ENCODE assay signal across 1 cellular context in the genomic region with DNA sequence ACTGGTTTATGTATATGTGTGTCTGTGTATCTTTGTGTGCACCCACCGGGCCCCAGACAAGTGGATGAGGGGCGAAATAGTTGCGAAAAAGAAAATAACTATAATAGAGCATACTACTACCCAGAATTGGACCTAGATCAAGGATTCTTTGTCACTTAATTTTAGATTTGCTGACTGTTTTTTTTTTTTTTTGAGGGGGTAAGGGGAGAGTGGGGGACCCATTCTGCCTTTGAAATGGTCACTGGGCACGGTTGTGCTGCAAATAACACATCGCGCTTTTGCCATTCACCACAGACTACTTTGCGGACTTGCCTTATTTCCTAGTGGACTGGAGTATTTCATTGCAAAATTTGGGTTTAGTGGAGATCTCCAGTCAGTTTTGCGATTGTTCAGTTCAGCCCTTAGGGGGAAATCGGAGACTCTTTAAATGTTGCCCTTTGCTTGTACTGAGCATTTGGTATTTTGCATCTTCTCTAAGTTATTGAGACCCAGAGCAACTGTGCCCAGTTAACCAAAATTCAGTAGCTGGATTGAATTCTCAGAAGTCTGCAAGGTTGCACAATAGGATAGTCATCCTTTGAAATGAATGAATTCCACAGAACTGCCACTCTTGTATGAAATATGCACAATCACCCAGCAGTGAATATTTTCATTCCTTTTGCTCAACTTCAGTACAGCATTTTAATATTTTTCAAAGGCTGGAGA.
TF ChIP-seq lines count a peak whose summit lies in the region.

No MANE protein-coding gene starts in this region.

TF ChIP-seq in GM23338, 12 proteins besides CTCF, POLR2A, EP300 and RAD21 (continued from another document):
- TF ChIP-seq, protein P1, sequence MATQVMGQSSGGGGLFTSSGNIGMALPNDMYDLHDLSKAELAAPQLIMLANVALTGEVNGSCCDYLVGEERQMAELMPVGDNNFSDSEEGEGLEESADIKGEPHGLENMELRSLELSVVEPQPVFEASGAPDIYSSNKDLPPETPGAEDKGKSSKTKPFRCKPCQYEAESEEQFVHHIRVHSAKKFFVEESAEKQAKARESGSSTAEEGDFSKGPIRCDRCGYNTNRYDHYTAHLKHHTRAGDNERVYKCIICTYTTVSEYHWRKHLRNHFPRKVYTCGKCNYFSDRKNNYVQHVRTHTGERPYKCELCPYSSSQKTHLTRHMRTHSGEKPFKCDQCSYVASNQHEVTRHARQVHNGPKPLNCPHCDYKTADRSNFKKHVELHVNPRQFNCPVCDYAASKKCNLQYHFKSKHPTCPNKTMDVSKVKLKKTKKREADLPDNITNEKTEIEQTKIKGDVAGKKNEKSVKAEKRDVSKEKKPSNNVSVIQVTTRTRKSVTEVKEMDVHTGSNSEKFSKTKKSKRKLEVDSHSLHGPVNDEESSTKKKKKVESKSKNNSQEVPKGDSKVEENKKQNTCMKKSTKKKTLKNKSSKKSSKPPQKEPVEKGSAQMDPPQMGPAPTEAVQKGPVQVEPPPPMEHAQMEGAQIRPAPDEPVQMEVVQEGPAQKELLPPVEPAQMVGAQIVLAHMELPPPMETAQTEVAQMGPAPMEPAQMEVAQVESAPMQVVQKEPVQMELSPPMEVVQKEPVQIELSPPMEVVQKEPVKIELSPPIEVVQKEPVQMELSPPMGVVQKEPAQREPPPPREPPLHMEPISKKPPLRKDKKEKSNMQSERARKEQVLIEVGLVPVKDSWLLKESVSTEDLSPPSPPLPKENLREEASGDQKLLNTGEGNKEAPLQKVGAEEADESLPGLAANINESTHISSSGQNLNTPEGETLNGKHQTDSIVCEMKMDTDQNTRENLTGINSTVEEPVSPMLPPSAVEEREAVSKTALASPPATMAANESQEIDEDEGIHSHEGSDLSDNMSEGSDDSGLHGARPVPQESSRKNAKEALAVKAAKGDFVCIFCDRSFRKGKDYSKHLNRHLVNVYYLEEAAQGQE (IDR thresholded peaks at IDR 0.05; ENCODE audit: unreplicated experiment): no peak
- TF ChIP-seq JUNB (IDR thresholded peaks at IDR 0.05; ENCODE audit: unreplicated experiment): no peak
- TF ChIP-seq POLR2AphosphoS5 (IDR thresholded peaks at IDR 0.05; ENCODE audit: low read depth): no peak
